Comparison of ENCODE assay signal across 7 cellular contexts in genomic region chr7:22356010-22356854, GRCh38. TPM values are rescaled to one million over a fixed set of nuclear protein-coding genes. Genes with fewer than 3 reads are reported as not detected.
DNase-seq lines count a peak whose midpoint lies in the region; ATAC-seq and TF ChIP-seq lines count a peak whose summit lies in the region.

No MANE protein-coding gene starts in this region.

- TF ChIP-seq EP300 in esophagus muscularis mucosa (IDR thresholded peaks at IDR 0.05), result no peak

- H3K4me1 ChIP-seq in PC-9 (replicated peaks; ENCODE audit: insufficient read depth) (peaks cover 41% of the 10 kb centered on the region), esophagus muscularis mucosa (peaks cover 4 to 20% (median 15%) of the 10 kb centered on the region in 4 donors), prostate gland (replicated peaks) (no peaks in the 10 kb centered on the region)

- TF ChIP-seq CTCF in GM12865 (IDR thresholded peaks at IDR 0.05; ENCODE audit: insufficient read depth, low read depth, low read length, missing control alignments), result no peak
- TF ChIP-seq CTCF in PC-9 (conservative IDR thresholded peaks at IDR 0.05), result no peak
- TF ChIP-seq CTCF in esophagus muscularis mucosa (IDR thresholded peaks at IDR 0.05), result no peak
- TF ChIP-seq CTCF in prostate gland (IDR thresholded peaks at IDR 0.05), result no peak

- H3K27me3 ChIP-seq in PC-9 (ENCODE audit: insufficient read depth, low read depth) (no peaks in the 10 kb centered on the region), esophagus muscularis mucosa (peaks cover 0 to 41% (median 5%) of the 10 kb centered on the region in 4 donors), prostate gland (replicated peaks; ENCODE audit: insufficient read depth) (no peaks in the 10 kb centered on the region)

- H4K20me1 ChIP-seq in PC-9 (ENCODE audit: insufficient read depth), result no peaks in the 10 kb centered on the region

- no TSS peak for BruUV-seq in PC-9 (replicated peaks; lab: Mats Ljungman, UMichigan)

- POLR2A ChIA-PET in PC-9 (lab: Charles Lee; ENCODE audit: unreplicated experiment), result interaction anchor here (0.6 kb wide), 1 partner anchor 11 kb away, joined by 9 read pairs; no protein-coding TSS in a partner anchor

- H3F3A ChIP-seq in PC-9 (ENCODE audit: insufficient read depth, low read depth), result peaks cover 27% of the 10 kb centered on the region

- H3K27ac ChIP-seq in PC-9 (no peak overlapping the region), esophagus muscularis mucosa (replicated peaks in 1 of 4) (no peak overlapping the region), prostate gland (no peak overlapping the region)

- peaks cover 44% of the 10 kb centered on the region for H3K79me2 ChIP-seq in PC-9 (ENCODE audit: low read depth)

- CTCF ChIA-PET in PC-9 (lab: Charles Lee), result no interaction called here

- H3K4me2 ChIP-seq in PC-9, result peak overlapping the region; percentile 96

- peak overlapping the region; percentile 91 for H2AFZ ChIP-seq in PC-9

- WGBS in esophagus muscularis mucosa, result 17% methylated on average over 13 of the region's 46 CpGs
- 8% methylated on average over 45 of the region's 46 CpGs for WGBS in prostate gland

- ATAC-seq in GM21737 (IDR thresholded peaks at IDR 0.05; ENCODE audit: unreplicated experiment), result peak; percentile 19

- intact Hi-C loops in PC-9 (cut with micrococcal nuclease; ENCODE audit: unreplicated experiment) (loop anchor here (2.0 kb wide), 1 partner anchor 87 kb away; no protein-coding TSS in a partner anchor), esophagus muscularis mucosa (cut with DNase I) (no loop called here), prostate gland (cut with DNase I) (no loop called here)

- no peaks in the 10 kb centered on the region for H3K36me3 ChIP-seq in PC-9 (ENCODE audit: low read depth)
- no peaks in the 10 kb centered on the region for H3K36me3 ChIP-seq in esophagus muscularis mucosa
- H3K36me3 ChIP-seq in prostate gland, result no peaks in the 10 kb centered on the region

- H3K4me3 ChIP-seq in GM12865 (ENCODE audit: low read depth, low read length) (peak overlapping the region; percentile 71), PC-9 (peak overlapping the region; percentile 83), esophagus muscularis mucosa (peak overlapping the region; percentile 46 to 60 (median 48)), prostate gland (peak overlapping the region; percentile 38 to 46)

- H3K9me3 ChIP-seq in PC-9 (ENCODE audit: insufficient read depth, low read depth), result peaks cover 4% of the 10 kb centered on the region; the same call in 1 of the 2 replicates
- H3K9me3 ChIP-seq in esophagus muscularis mucosa, result peaks cover 0 to 13% (median 6%) of the 10 kb centered on the region in 4 donors
- H3K9me3 ChIP-seq in prostate gland, result no peaks in the 10 kb centered on the region

- TF ChIP-seq POLR2A in esophagus muscularis mucosa (IDR thresholded peaks at IDR 0.05; ENCODE audit: low read depth) (no peak), prostate gland (IDR thresholded peaks at IDR 0.05) (no peak)

- DNase-seq in GM12865 (ENCODE audit: low read depth) (peak; percentile 46), PC-9 (peak; percentile 33 to 42), esophagus muscularis mucosa (ENCODE audit: extremely low spot score) (no peak), prostate gland (ENCODE audit: low spot score) (no peak), hepatic stellate cell (ENCODE audit: low spot score) (no peak), putamen (ENCODE audit: low spot score) (no peak)

- no peaks in the 10 kb centered on the region for H3K9me2 ChIP-seq in PC-9 (ENCODE audit: insufficient read depth)

RNA-seq across cellular contexts. Expression of gene RAPGEF5, which starts 0.7 kb away (rescaled TPM):
- total RNA-seq in PC-9 (2021), result 16.4 and 16.6 TPM in 2 replicates
- 10 to 100 TPM; 21.2 to 27.0 (median 24.1) TPM for total RNA-seq in esophagus muscularis mucosa
- 10 to 100 TPM in 1 of 2 donors, 1 to 10 TPM in 1; 7.4 to 29.8 TPM for total RNA-seq in prostate gland

Comparison
In these comparisons a context has a peak if more than half of its experiments do, and no peak if none do; other contexts are left out.
1. DNase-seq: peak in GM12865 (single experiment) and PC-9 (2 of 2); none in esophagus muscularis mucosa (single experiment), prostate gland (single experiment), hepatic stellate cell (single experiment) and putamen (single experiment).
2. Peak in every context shown above with its lines, with median percentiles within 50 percentile points of each other: H3K4me3 ChIP-seq.